In the genomic region with DNA sequence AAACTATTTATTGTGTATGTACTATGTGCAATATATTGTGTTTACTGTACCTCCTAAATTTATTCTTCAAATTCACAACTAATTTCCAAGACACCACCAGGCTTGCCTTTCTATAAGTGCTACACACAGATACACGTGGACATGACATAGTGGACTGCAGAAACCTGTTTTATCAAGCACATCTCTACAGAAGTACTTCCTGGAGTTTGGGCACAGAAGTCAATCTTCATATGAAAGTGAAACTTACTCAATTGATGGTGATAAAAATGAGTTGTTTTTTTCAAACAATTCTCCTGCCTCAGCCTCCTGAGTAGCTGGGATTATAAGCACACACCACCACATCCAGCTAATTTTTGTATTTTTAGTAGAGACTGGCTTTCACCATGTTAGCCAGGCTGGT, we compare ENCODE assay signal across 1 cellular context.
TF ChIP-seq lines count a peak whose summit lies in the region.

No MANE protein-coding gene starts in this region.

TF ChIP-seq in K562, 482 proteins besides CTCF, POLR2A, EP300 and RAD21:
- TF ChIP-seq FOXO4 (CRISPR knock-in tag; IDR thresholded peaks at IDR 0.05) (no peak), CBX1 (IDR thresholded peaks at IDR 0.05; ENCODE audit: low read depth) (no peak), CEBPG (CRISPR knock-in tag; IDR thresholded peaks at IDR 0.05) (no peak), CEBPG (tag; conservative IDR thresholded peaks at IDR 0.05 in 1 of 2, IDR thresholded peaks at IDR 0.05 in 1 of 2) (no peak), ZNF436 (CRISPR knock-in tag; IDR thresholded peaks at IDR 0.05) (no peak), NR2C1 (IDR thresholded peaks at IDR 0.05) (no peak), NR2C1 (tag; IDR thresholded peaks at IDR 0.05) (0 out of 2 replicates have a peak, but pooled peaks have one; percentile 32), CHD4 (IDR thresholded peaks at IDR 0.05; ENCODE audit: insufficient read depth, insufficient replicate concordance, low read depth, low read length, poor library complexity, severe bottlenecking) (no peak), NCOA2 (IDR thresholded peaks at IDR 0.05; ENCODE audit: partially characterized antibody in 2 of 2) (no peak), ZNF347 (CRISPR knock-in tag; IDR thresholded peaks at IDR 0.05; ENCODE audit: low read depth) (no peak), NR2C2 (CRISPR knock-in tag; IDR thresholded peaks at IDR 0.05) (no peak), NR2C2 (tag; IDR thresholded peaks at IDR 0.05) (peak; percentile 36; the same call in 1 of the 2 replicates), ELF1 (tag; IDR thresholded peaks at IDR 0.05) (0 out of 2 replicates have a peak, but pooled peaks have one; percentile 26)
- TF ChIP-seq, protein P1, sequence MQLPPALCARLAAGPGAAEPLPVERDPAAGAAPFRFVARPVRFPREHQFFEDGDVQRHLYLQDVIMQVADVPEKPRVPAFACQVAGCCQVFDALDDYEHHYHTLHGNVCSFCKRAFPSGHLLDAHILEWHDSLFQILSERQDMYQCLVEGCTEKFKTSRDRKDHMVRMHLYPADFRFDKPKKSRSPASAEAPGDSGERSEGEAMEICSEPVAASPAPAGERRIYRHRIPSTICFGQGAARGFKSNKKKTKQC (CRISPR knock-in tag; IDR thresholded peaks at IDR 0.05) = no peak
- TF ChIP-seq, protein P2, sequence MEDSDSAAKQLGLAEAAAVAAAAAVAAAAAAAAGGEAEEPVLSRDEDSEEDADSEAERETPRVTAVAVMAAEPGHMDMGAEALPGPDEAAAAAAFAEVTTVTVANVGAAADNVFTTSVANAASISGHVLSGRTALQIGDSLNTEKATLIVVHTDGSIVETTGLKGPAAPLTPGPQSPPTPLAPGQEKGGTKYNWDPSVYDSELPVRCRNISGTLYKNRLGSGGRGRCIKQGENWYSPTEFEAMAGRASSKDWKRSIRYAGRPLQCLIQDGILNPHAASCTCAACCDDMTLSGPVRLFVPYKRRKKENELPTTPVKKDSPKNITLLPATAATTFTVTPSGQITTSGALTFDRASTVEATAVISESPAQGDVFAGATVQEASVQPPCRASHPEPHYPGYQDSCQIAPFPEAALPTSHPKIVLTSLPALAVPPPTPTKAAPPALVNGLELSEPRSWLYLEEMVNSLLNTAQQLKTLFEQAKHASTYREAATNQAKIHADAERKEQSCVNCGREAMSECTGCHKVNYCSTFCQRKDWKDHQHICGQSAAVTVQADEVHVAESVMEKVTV (CRISPR knock-in tag; IDR thresholded peaks at IDR 0.05) = no peak
TF ChIP-seq in K562: peak in this region for 3.
